In the genomic region with DNA sequence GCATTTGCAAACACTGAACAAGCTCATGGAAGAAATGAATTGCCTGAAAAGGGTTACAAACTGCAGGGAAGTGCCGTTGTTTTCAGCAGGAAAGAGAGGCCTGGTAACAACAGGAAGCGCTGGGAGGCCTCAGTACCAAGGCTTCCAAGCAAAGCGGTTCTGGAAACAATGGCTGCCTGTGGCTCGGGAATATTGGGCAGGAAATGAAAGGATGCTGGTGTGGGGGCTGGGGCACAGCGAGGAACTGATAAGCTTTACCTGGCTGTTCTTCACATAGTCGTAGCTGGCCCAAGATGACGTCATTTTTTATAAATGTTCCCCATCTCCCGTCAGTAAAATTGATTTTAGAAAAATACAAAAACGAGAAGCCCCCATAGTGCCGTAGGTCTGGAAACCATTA, we compare ENCODE assay signal across 13 cellular contexts. TPM values are rescaled to one million over a fixed set of nuclear protein-coding genes. Genes with fewer than 3 reads are reported as not detected.
DNase-seq lines count a peak whose midpoint lies in the region; ATAC-seq and TF ChIP-seq lines count a peak whose summit lies in the region.
"Had no signal": no experiment of that assay in that cellular context is flagged by ENCODE, and none has a peak within 500 bp of the region (broad histone marks: within the 10 kb centered on the region; RNA-seq: fewer than 3 reads in every experiment).

No MANE protein-coding gene starts in this region.

- H3K27ac ChIP-seq in fibroblast of lung (ENCODE audit: insufficient read depth, low read length) = no peak overlapping the region
- peak overlapping the region; percentile 40 to 70 for H3K27ac ChIP-seq in lung (ENCODE audit: low read depth in 1 of 2, low read length in 1 of 2)
- peak overlapping the region in 2 of 3 donors; percentile 40 to 75 for H3K27ac ChIP-seq in thyroid gland
- H3K27ac ChIP-seq in OCI-LY7 (ENCODE audit: low read depth, low read length, poor library complexity, severe bottlenecking) = no peak overlapping the region
- H3K27ac ChIP-seq: thoracic aorta had no signal

- WGBS in lung, 2 donors = 40 to 53% methylated on average over 10 of the region's 10 CpGs
- WGBS in thyroid gland, 2 donors = 67 to 72% methylated on average over 10 of the region's 10 CpGs

- H4K20me1 ChIP-seq in fibroblast of lung (ENCODE audit: control insufficient read depth, extremely low read depth, insufficient read depth, low read length) (no peaks in the 10 kb centered on the region), OCI-LY7 (ENCODE audit: insufficient read depth, low read length) (no peaks in the 10 kb centered on the region)

- H3K27me3 ChIP-seq in fibroblast of lung (ENCODE audit: control insufficient read depth, insufficient read depth, low read length) (no peaks in the 10 kb centered on the region), lung (ENCODE audit: control insufficient read depth, insufficient read depth) (no peaks in the 10 kb centered on the region), thyroid gland (no peaks in the 10 kb centered on the region)

- H3K4me2 ChIP-seq in fibroblast of lung (ENCODE audit: extremely low read depth, insufficient read depth, low read length) (no peak overlapping the region), OCI-LY7 (ENCODE audit: low read length) (no peak overlapping the region)

- DNase-seq in fibroblast of lung (ENCODE audit: low read depth in 2 of 2) (peak in 1 of 2 donors; percentile 9), lung (ENCODE audit: low spot score) (no peak), thyroid gland (no peak), DMS79 treated with DMSO at 0.1 percent for 48 hours (lab: John Stamatoyannopoulos, UW) (no peak), NCI-H226 (no peak), OCI-LY7 (ENCODE audit: low spot score) (no peak)
- DNase-seq in activated CD4-positive, alpha-beta T cell treated with anti-CD3 and anti-CD28 coated beads for 36 hours = no peak
- DNase-seq: activated B cell treated with CpG ODN at 0.5 μM for 24 hours, KG1 had no signal

- H3K79me2 ChIP-seq in fibroblast of lung (ENCODE audit: control insufficient read depth, insufficient read depth, low read length) = no peaks in the 10 kb centered on the region
- H3K79me2 ChIP-seq in OCI-LY7 (ENCODE audit: insufficient read depth, low read depth, low read length) = no peaks in the 10 kb centered on the region

- H3K4me1 ChIP-seq in fibroblast of lung (ENCODE audit: control insufficient read depth, extremely low read depth, insufficient read depth, low read length) (no peaks in the 10 kb centered on the region), lung (ENCODE audit: control insufficient read depth in 2 of 2, insufficient read depth in 2 of 2, low read length in 2 of 2) (peaks cover 24 to 35% of the 10 kb centered on the region in 2 donors), thyroid gland (peaks cover 56 to 69% of the 10 kb centered on the region in 2 donors), OCI-LY7 (ENCODE audit: insufficient read depth, low read length, poor library complexity, severe bottlenecking) (peaks cover 25% of the 10 kb centered on the region)

- ATAC-seq in lung (ENCODE audit: insufficient read depth, low FRiP score) = no peak
- ATAC-seq in activated CD4-positive, alpha-beta T cell treated with anti-CD3 and anti-CD28 coated beads for 36 hours = no peak

- H3K4me1 Mint-ChIP-seq in activated CD4-positive, alpha-beta T cell treated with anti-CD3 and anti-CD28 coated beads for 36 hours = peaks cover 34% of the 10 kb centered on the region

- no peak overlapping the region for H3K4me3 Mint-ChIP-seq in activated CD4-positive, alpha-beta T cell treated with anti-CD3 and anti-CD28 coated beads for 36 hours
- H3K4me3 Mint-ChIP-seq: activated B cell treated with CpG ODN at 0.5 μM for 24 hours; central memory CD8-positive, alpha-beta T cell had no signal

- CTCF ChIA-PET in OCI-LY7 (lab: Charles Lee; ENCODE audit: unreplicated experiment) = no interaction called here
- CTCF ChIA-PET in activated CD4-positive, alpha-beta T cell treated with anti-CD3 and anti-CD28 coated beads for 36 hours (lab: Charles Lee) = interaction anchor here (1.0 to 3.8 kb wide), 5 partner anchors 24 to 466 kb away, joined by 3 to 28 read pairs (median 4); a partner anchor contains a TSS

- H3K9ac ChIP-seq in fibroblast of lung (ENCODE audit: insufficient read depth, low read length) = no peak overlapping the region

- no peak overlapping the region for H3K27ac Mint-ChIP-seq in activated CD4-positive, alpha-beta T cell treated with anti-CD3 and anti-CD28 coated beads for 36 hours
- H3K27ac Mint-ChIP-seq: activated B cell treated with CpG ODN at 0.5 μM for 24 hours had no signal

- TF ChIP-seq POLR2A in thyroid gland (IDR thresholded peaks at IDR 0.05) = no peak

- POLR2A ChIA-PET in OCI-LY7 (lab: Charles Lee) = interaction anchor here (0.6 to 1.5 kb wide), 3 partner anchors 18 to 69 kb away, joined by 3 to 4 read pairs (median 3); no protein-coding TSS in a partner anchor
- POLR2A ChIA-PET in activated CD4-positive, alpha-beta T cell treated with anti-CD3 and anti-CD28 coated beads for 36 hours (lab: Charles Lee) = interaction anchor here (0.7 kb wide), 1 partner anchor 259 kb away, joined by 3 read pairs; no protein-coding TSS in a partner anchor

- H3K4me3 ChIP-seq in fibroblast of lung (replicated peaks in 1 of 4; ENCODE audit: control extremely low read depth in 1 of 4, insufficient read depth in 1 of 4, low read depth in 3 of 4, low read length in 4 of 4) = no peak overlapping the region
- no peak overlapping the region for H3K4me3 ChIP-seq in lung
- no peak overlapping the region for H3K4me3 ChIP-seq in thyroid gland (replicated peaks in 1 of 3)
- no peak overlapping the region for H3K4me3 ChIP-seq in OCI-LY7 (ENCODE audit: low read depth, low read length, poor library complexity, severe bottlenecking)
- H3K4me3 ChIP-seq: thoracic aorta had no signal

- no peak for TF ChIP-seq CTCF in fibroblast of lung (conservative IDR thresholded peaks at IDR 0.05 in 1 of 2, IDR thresholded peaks at IDR 0.05 in 1 of 2; ENCODE audit: low read depth in 1 of 2, low read length in 2 of 2)
- TF ChIP-seq CTCF in lung (IDR thresholded peaks at IDR 0.05; ENCODE audit: control extremely low read depth, extremely low read depth) = no peak
- TF ChIP-seq CTCF in thyroid gland (IDR thresholded peaks at IDR 0.05) = no peak
- no peak for TF ChIP-seq CTCF in OCI-LY7 (conservative IDR thresholded peaks at IDR 0.05; ENCODE audit: low read length)

- BruUV-seq in OCI-LY7 (replicated peaks; lab: Mats Ljungman, UMichigan) = no TSS peak

- no peaks in the 10 kb centered on the region for H3K36me3 Mint-ChIP-seq in activated CD4-positive, alpha-beta T cell treated with anti-CD3 and anti-CD28 coated beads for 36 hours (ENCODE audit: low read depth)

- intact Hi-C loops in thyroid gland (cut with DNase I) = loop anchor here (10.0 kb wide), 1 partner anchor 75 kb away; no protein-coding TSS in a partner anchor
- intact Hi-C loops in OCI-LY7 (cut with micrococcal nuclease; ENCODE audit: unreplicated experiment) = loop anchor here (5.0 to 10.0 kb wide), 2 partner anchors 53 to 465 kb away; no protein-coding TSS in a partner anchor
- intact Hi-C loops in activated CD4-positive, alpha-beta T cell treated with anti-CD3 and anti-CD28 coated beads for 36 hours (cut with DNase I, micrococcal nuclease) = loop anchor here in 1 of 2 experiments (5.0 kb wide), 2 partner anchors 58 to 468 kb away; a partner anchor contains a TSS

- H2AFZ ChIP-seq in fibroblast of lung (ENCODE audit: low read length) (peak overlapping the region; percentile 45), OCI-LY7 (ENCODE audit: low read length) (no peak overlapping the region)

- no peaks in the 10 kb centered on the region for H3K9me3 Mint-ChIP-seq in activated CD4-positive, alpha-beta T cell treated with anti-CD3 and anti-CD28 coated beads for 36 hours (ENCODE audit: low read depth)
- H3K9me3 Mint-ChIP-seq: activated B cell treated with CpG ODN at 0.5 μM for 24 hours; central memory CD8-positive, alpha-beta T cell had no signal

- no peaks in the 10 kb centered on the region for H3K9me2 ChIP-seq in OCI-LY7 (ENCODE audit: insufficient read depth, low read length)

- no peaks in the 10 kb centered on the region for H3K27me3 Mint-ChIP-seq in activated CD4-positive, alpha-beta T cell treated with anti-CD3 and anti-CD28 coated beads for 36 hours
- H3K27me3 Mint-ChIP-seq: activated B cell treated with CpG ODN at 0.5 μM for 24 hours; central memory CD8-positive, alpha-beta T cell had no signal

- no peaks in the 10 kb centered on the region for H3K9me3 ChIP-seq in fibroblast of lung (ENCODE audit: control insufficient read depth, insufficient read depth, low read depth, low read length)
- no peaks in the 10 kb centered on the region for H3K9me3 ChIP-seq in lung (ENCODE audit: control insufficient read depth in 2 of 2, insufficient read depth in 1 of 2, low read length in 1 of 2)
- H3K9me3 ChIP-seq in thyroid gland = no peaks in the 10 kb centered on the region
- H3K9me3 ChIP-seq in OCI-LY7 (ENCODE audit: low read length) = no peaks in the 10 kb centered on the region
- H3K9me3 ChIP-seq: thoracic aorta had no signal

- H3K36me3 ChIP-seq in fibroblast of lung (ENCODE audit: control insufficient read depth, insufficient read depth, low read length) = no peaks in the 10 kb centered on the region
- H3K36me3 ChIP-seq in lung (ENCODE audit: control insufficient read depth in 2 of 2, insufficient read depth in 2 of 2, low read length in 2 of 2) = no peaks in the 10 kb centered on the region
- no peaks in the 10 kb centered on the region for H3K36me3 ChIP-seq in thyroid gland
- no peaks in the 10 kb centered on the region for H3K36me3 ChIP-seq in OCI-LY7 (ENCODE audit: insufficient read depth, low read length)
- H3K36me3 ChIP-seq: thoracic aorta had no signal

TF ChIP-seq in PFSK-1, 5 proteins besides CTCF, POLR2A, EP300 and RAD21 (continues in another document):
- TF ChIP-seq POLR2AphosphoS5 (IDR thresholded peaks at IDR 0.05; ENCODE audit: low read depth, low read length) (no peak), TAF1 (IDR thresholded peaks at IDR 0.05; ENCODE audit: borderline replicate concordance, insufficient read depth, low read length) (0 out of 2 replicates have a peak, but pooled peaks have one; percentile 23), SIN3A (IDR thresholded peaks at IDR 0.05; ENCODE audit: borderline replicate concordance, insufficient read depth, low read length) (no peak)

RNA-seq across cellular contexts. Expression of a gene that starts 55.9 kb away (rescaled TPM):
- polyA plus RNA-seq in PFSK-1 (2012; ENCODE audit: insufficient read length, low read depth) = 3.8 TPM
- total RNA-seq in fibroblast of lung (3.3 and 3.5 TPM in 2 replicates), lung (10 to 100 TPM; 45.8 to 58.5 TPM), thyroid gland (10 to 100 TPM; 40.0 to 78.9 (median 55.0) TPM), OCI-LY7 (2022) (2.8 and 4.0 TPM in 2 replicates)
- polyA plus RNA-seq in fibroblast of lung (5.1 and 8.1 TPM in 2 replicates), lung (10 to 100 TPM; 11.6 to 17.5 TPM)
- 3.8 and 5.8 TPM in 2 replicates for polyA plus RNA-seq in fibroblast of lung (2012)
- 13.7 and 22.2 TPM in 2 replicates for polyA minus RNA-seq in fibroblast of lung (ENCODE audit: low replicate concordance)
- 4.1 TPM in 2 replicates for total RNA-seq in OCI-LY7 (2014; rRNA removed; shearing (Covaris generic))
- 1 to 10 TPM; 9.2 to 9.6 TPM for total RNA-seq in activated CD4-positive, alpha-beta T cell treated with anti-CD3 and anti-CD28 coated beads for 36 hours
- polyA plus RNA-seq: neural cell had no signal

Comparison
In these comparisons a context has a peak if more than half of its experiments do, and no peak if none do; other contexts are left out.
1. H3K27ac ChIP-seq: peak in lung (2 of 2) and thyroid gland (2 of 3); none in fibroblast of lung (single experiment) and OCI-LY7 (single experiment).